19 cellular contexts compared by ENCODE assay signal in genomic region chr7:106563466-106564150, GRCh38.
A peak's percentile ranks its signal among the peaks of the same experiment; 100 is the strongest.
DNase-seq lines count a peak whose midpoint lies in the region; ATAC-seq, FAIRE-seq and TF ChIP-seq lines count a peak whose summit lies in the region.
"Had no signal": no experiment of that assay in that cellular context is flagged by ENCODE, and none has a peak within 500 bp of the region (broad histone marks: within the 10 kb centered on the region; RNA-seq: fewer than 3 reads in every experiment).

No MANE protein-coding gene starts in this region.

- H3K4me3 ChIP-seq in IMR-90 (ENCODE audit: insufficient read depth, low read depth, low read length), result no peak overlapping the region
- no peak overlapping the region for H3K4me3 ChIP-seq in K562
- no peak overlapping the region for H3K4me3 ChIP-seq in mesenchymal stem cell (ENCODE audit: insufficient read depth in 1 of 2, low read depth in 1 of 2, low read length in 2 of 2)
- H3K4me3 ChIP-seq in H7 (ENCODE audit: insufficient read depth, low read depth, low read length), result no peak overlapping the region
- H3K4me3 ChIP-seq: body of pancreas, esophagus muscularis mucosa, sigmoid colon had no signal

- peaks cover 6 to 10% of the 10 kb centered on the region in 2 donors for H3K36me3 Mint-ChIP-seq in activated naive CD4-positive, alpha-beta T cell treated with anti-CD3 and anti-CD28 coated beads, Interleukin-2, amount 50 U/mL, for 72 hours

- POLR2A ChIA-PET in IMR-90 (lab: Charles Lee; ENCODE audit: unreplicated experiment), result no interaction called here
- POLR2A ChIA-PET in K562 (lab: Yijun Ruan, JAX), result interaction anchor here (0.6 to 1.1 kb wide), 4 partner anchors 7 to 89 kb away, joined by 3 to 6 read pairs (median 4); no protein-coding TSS in a partner anchor

- TF ChIP-seq EP300 in K562 (IDR thresholded peaks at IDR 0.05; ENCODE audit: low read length), result no peak

- no peak overlapping the region for H2BK12ac ChIP-seq in mesenchymal stem cell (ENCODE audit: low read length in 2 of 2)

- FAIRE-seq in K562 (lab: Jason Lieb, UNC), result no peak
- FAIRE-seq: GM19239 had no signal

- no peak overlapping the region for H4K5ac ChIP-seq in IMR-90 (ENCODE audit: low read depth, low read length)

- TF ChIP-seq POLR2A in IMR-90 (IDR thresholded peaks at IDR 0.05; ENCODE audit: low read depth, low read length) (no peak), K562 (conservative IDR thresholded peaks at IDR 0.05) (no peak)

- H3K9me1 ChIP-seq in IMR-90 (ENCODE audit: insufficient read depth, low read length) (peaks cover 5% of the 10 kb centered on the region; the same call in 1 of the 2 replicates), K562 (ENCODE audit: control insufficient read depth, insufficient read depth, low read length) (peaks cover 3% of the 10 kb centered on the region)

- in situ Hi-C loops in IMR-90 (cut with MboI; ENCODE audit: low sequenced_read_pairs) (no loop called here), K562 (cut with MboI) (loop anchor here (10.0 kb wide), 1 partner anchor 91 kb away; no protein-coding TSS in a partner anchor)

- H3K14ac ChIP-seq in IMR-90 (replicated peaks; ENCODE audit: low read depth, low read length) (no peak overlapping the region), mesenchymal stem cell (ENCODE audit: low read length in 2 of 2) (no peak overlapping the region)

- no peak overlapping the region for H2AK9ac ChIP-seq in IMR-90 (replicated peaks; ENCODE audit: low read depth, low read length, poor library complexity)

- H3K27ac ChIP-seq in IMR-90 (ENCODE audit: insufficient read depth, low read length) (no peak overlapping the region), K562 (ENCODE audit: extremely low read depth, low read depth, low read length) (peak overlapping the region; percentile 7; the same call in 1 of the 3 replicates), mesenchymal stem cell (ENCODE audit: low read length, poor library complexity, severe bottlenecking) (no peak overlapping the region)
- H3K27ac ChIP-seq: body of pancreas, esophagus muscularis mucosa, sigmoid colon had no signal

- no peaks in the 10 kb centered on the region for H3K79me1 ChIP-seq in IMR-90 (ENCODE audit: low read depth in 1 of 2, low read length in 2 of 2)
- H3K79me1 ChIP-seq in mesenchymal stem cell (replicated peaks; ENCODE audit: low read length, poor library complexity, severe bottlenecking), result no peaks in the 10 kb centered on the region

- CTCF ChIA-PET in IMR-90 (lab: Yijun Ruan, JAX), result interaction anchor here (0.6 kb wide), 1 partner anchor 12 kb away, joined by 6 read pairs; no protein-coding TSS in a partner anchor
- CTCF ChIA-PET in K562 (lab: Yijun Ruan, JAX; ENCODE audit: low intra/inter-chr PET ratio), result no interaction called here

- ATAC-seq in IMR-90 (ENCODE audit: low read depth), result peak; percentile 62
- peak; percentile 40 for ATAC-seq in K562
- no peak for ATAC-seq in activated naive CD4-positive, alpha-beta T cell treated with anti-CD3 and anti-CD28 coated beads, Interleukin-2, amount 50 U/mL, for 72 hours
- no peak for ATAC-seq in GM18511 (IDR thresholded peaks at IDR 0.05; ENCODE audit: unreplicated experiment)
- ATAC-seq: body of pancreas, left colon had no signal

- dilution Hi-C loops in IMR-90 (cut with HindIII; ENCODE audit: low sequenced_read_pairs, unreplicated experiment), result no loop called here

- TF ChIP-seq RAD21 in IMR-90 (IDR thresholded peaks at IDR 0.05; ENCODE audit: low read length) (no peak), K562 (CRISPR knock-in tag; conservative IDR thresholded peaks at IDR 0.05 in 1 of 2, IDR thresholded peaks at IDR 0.05 in 1 of 2) (peak in 1 of 2 experiments; percentile 14; a peak in 1 of 4 replicates)

- H2AFZ ChIP-seq in IMR-90 (replicated peaks; ENCODE audit: low read length, poor library complexity) (no peak overlapping the region), K562 (ENCODE audit: low read depth, low read length) (peak overlapping the region; percentile 50), mesenchymal stem cell (ENCODE audit: low read depth, low read length) (no peak overlapping the region)

- no peak overlapping the region for H3K56ac ChIP-seq in IMR-90 (ENCODE audit: extremely low read depth, insufficient read depth, low read length)

- no peak overlapping the region for H3K4me2 ChIP-seq in IMR-90 (ENCODE audit: low read depth, low read length)
- no peak overlapping the region for H3K4me2 ChIP-seq in K562 (ENCODE audit: insufficient read depth, low read length)
- no peak overlapping the region for H3K4me2 ChIP-seq in mesenchymal stem cell (ENCODE audit: low read length, poor library complexity, severe bottlenecking)

- no peak overlapping the region for H3K18ac ChIP-seq in IMR-90 (ENCODE audit: low read depth, low read length)
- H3K18ac ChIP-seq in mesenchymal stem cell (ENCODE audit: low read depth in 1 of 2, low read length in 2 of 2), result no peak overlapping the region

- no peaks in the 10 kb centered on the region for H3K9me3 ChIP-seq in IMR-90 (ENCODE audit: control insufficient read depth, insufficient read depth, low read length)
- H3K9me3 ChIP-seq in K562 (replicated peaks; ENCODE audit: control insufficient read depth, insufficient read depth, low read depth, low read length), result peaks cover 13% of the 10 kb centered on the region
- no peaks in the 10 kb centered on the region for H3K9me3 ChIP-seq in mesenchymal stem cell (ENCODE audit: control insufficient read depth, low read length)
- H3K9me3 ChIP-seq: body of pancreas, esophagus muscularis mucosa, sigmoid colon had no signal

- H2AK5ac ChIP-seq in IMR-90 (ENCODE audit: low read depth, low read length), result peak overlapping the region; percentile 44; the same call in 1 of the 2 replicates
- H2AK5ac ChIP-seq in mesenchymal stem cell (ENCODE audit: low read length, severe bottlenecking), result no peak overlapping the region

- TF ChIP-seq CTCF in IMR-90 (conservative IDR thresholded peaks at IDR 0.05; ENCODE audit: low read depth, low read length), result no peak
- TF ChIP-seq CTCF in K562 (IDR thresholded peaks at IDR 0.05 in 2 of 3, conservative IDR thresholded peaks at IDR 0.05 in 1 of 3; ENCODE audit: insufficient read depth in 2 of 3, low read depth in 1 of 3, low read length in 3 of 3), result no peak

- intact Hi-C loops in IMR-90 (cut with micrococcal nuclease), result no loop called here
- intact Hi-C loops in K562 (cut with micrococcal nuclease), result loop anchor here (10.0 kb wide), 1 partner anchor 451 kb away; no protein-coding TSS in a partner anchor

- DNase-seq in NCI-H748 (lab: John Stamatoyannopoulos, UW; ENCODE audit: unreplicated experiment) (peak; percentile 27), NCI-H748 treated with DMSO at 0.1 percent for 48 hours (lab: John Stamatoyannopoulos, UW) (no peak), IMR-90 (peak; percentile 39), K562 (ENCODE audit: extremely low read depth in 1 of 4, low spot score in 3 of 4) (peak in 1 of 4 experiments; percentile 65), mesenchymal stem cell (peak; percentile 18), H7 (no peak)
- DNase-seq in activated naive CD4-positive, alpha-beta T cell treated with anti-CD3 and anti-CD28 coated beads, Interleukin-2, amount 50 U/mL, for 72 hours (ENCODE audit: low spot score in 2 of 2), result no peak
- DNase-seq: activated CD4-positive, alpha-beta T cell treated with anti-CD3 and anti-CD28 coated beads for 1 hour; activated CD8-positive, alpha-beta memory T cell treated with anti-CD3 and anti-CD28 coated beads, Interleukin-2, amount 50 U/mL, for 48 hours; MM.1S; occipital lobe; SIG-M5; sigmoid colon; stimulated activated CD4-positive, alpha-beta T cell treated with anti-CD3 and anti-CD28 coated beads, Interleukin-2, amount 100 ng/mL, for 24 hours had no signal

- no peak overlapping the region for H3K9ac ChIP-seq in IMR-90 (ENCODE audit: low read depth, low read length)
- 0 out of 4 replicates have a peak overlapping the region, but pooled peaks of 1 of the 2 experiments have one; percentile 1 for H3K9ac ChIP-seq in K562 (ENCODE audit: insufficient read depth in 1 of 2, low read depth in 2 of 2, low read length in 2 of 2)
- H3K9ac ChIP-seq in mesenchymal stem cell (ENCODE audit: low read length), result no peak overlapping the region

- no peak overlapping the region for H3K27ac Mint-ChIP-seq in activated naive CD4-positive, alpha-beta T cell treated with anti-CD3 and anti-CD28 coated beads, Interleukin-2, amount 50 U/mL, for 72 hours

- no peaks in the 10 kb centered on the region for H3K36me3 ChIP-seq in IMR-90 (ENCODE audit: control insufficient read depth, insufficient read depth, low read length)
- no peaks in the 10 kb centered on the region; the same call in 2 of the 3 replicates for H3K36me3 ChIP-seq in K562 (ENCODE audit: control insufficient read depth, insufficient read depth, low read length)
- no peaks in the 10 kb centered on the region for H3K36me3 ChIP-seq in mesenchymal stem cell (ENCODE audit: control insufficient read depth in 1 of 2, insufficient read depth in 2 of 2, low read depth in 1 of 2, low read length in 2 of 2)
- no peaks in the 10 kb centered on the region for H3K36me3 ChIP-seq in H7 (replicated peaks; ENCODE audit: control insufficient read depth, insufficient read depth, low read length)
- H3K36me3 ChIP-seq: esophagus muscularis mucosa, sigmoid colon had no signal

- H3K27me3 ChIP-seq in IMR-90 (ENCODE audit: control insufficient read depth, insufficient read depth, low read length) (no peaks in the 10 kb centered on the region), K562 (ENCODE audit: control insufficient read depth in 2 of 2, insufficient read depth in 2 of 2, low read length in 2 of 2) (no peaks in the 10 kb centered on the region), mesenchymal stem cell (ENCODE audit: control insufficient read depth in 1 of 2, insufficient read depth in 1 of 2, low read length in 2 of 2) (no peaks in the 10 kb centered on the region), H7 (ENCODE audit: control insufficient read depth, insufficient read depth, low read length) (no peaks in the 10 kb centered on the region; the same call in 1 of the 2 replicates)
- H3K27me3 ChIP-seq: body of pancreas, esophagus muscularis mucosa, sigmoid colon had no signal

- H4K91ac ChIP-seq in IMR-90 (ENCODE audit: insufficient read depth, low read depth, low read length) (no peak overlapping the region), mesenchymal stem cell (ENCODE audit: low read length) (no peak overlapping the region)

- H2BK20ac ChIP-seq in IMR-90 (ENCODE audit: low read depth, low read length), result peak overlapping the region; percentile 67; the same call in 1 of the 2 replicates

- peaks cover 4 to 21% of the 10 kb centered on the region in 2 donors for H3K9me3 Mint-ChIP-seq in activated naive CD4-positive, alpha-beta T cell treated with anti-CD3 and anti-CD28 coated beads, Interleukin-2, amount 50 U/mL, for 72 hours

- H3K23ac ChIP-seq in IMR-90 (ENCODE audit: low read depth, low read length) (no peak overlapping the region), mesenchymal stem cell (ENCODE audit: low read length in 2 of 2) (no peak overlapping the region)

- H2BK15ac ChIP-seq in IMR-90 (ENCODE audit: low read depth, low read length) (no peak overlapping the region), mesenchymal stem cell (ENCODE audit: low read depth, poor library complexity, severe bottlenecking) (no peak overlapping the region)

- 100% methylated on average over 1 of the region's 3 CpGs; no CpG with 5 or more reads in 1 of the 2 experiments for WGBS in IMR-90 (ENCODE audit: extremely low coverage in 2 of 2, insufficient read length in 1 of 2), 2 experiments
- WGBS in K562 (ENCODE audit: insufficient coverage, low coverage, missing lambda C conversion rate), result 32% methylated on average over 3 of the region's 3 CpGs
- 83% methylated on average over 3 of the region's 3 CpGs for WGBS in mesenchymal stem cell

- H3K4ac ChIP-seq in IMR-90 (ENCODE audit: low read depth, low read length) (no peak overlapping the region), mesenchymal stem cell (ENCODE audit: low read depth in 1 of 2, low read length in 2 of 2) (no peak overlapping the region)

- H4K8ac ChIP-seq in IMR-90 (ENCODE audit: low read depth in 2 of 2, low read length in 2 of 2) (no peak overlapping the region; a peak in 1 of 4 replicates), mesenchymal stem cell (ENCODE audit: low read length) (no peak overlapping the region)

- H2BK120ac ChIP-seq in IMR-90 (ENCODE audit: low read depth, low read length), result no peak overlapping the region
- H2BK120ac ChIP-seq in mesenchymal stem cell (ENCODE audit: low read depth, low read length), result no peak overlapping the region

- H4K20me1 ChIP-seq in IMR-90 (ENCODE audit: insufficient read depth, low read length), result no peaks in the 10 kb centered on the region
- no peaks in the 10 kb centered on the region for H4K20me1 ChIP-seq in K562 (replicated peaks; ENCODE audit: control insufficient read depth, insufficient read depth, low read length)

- H2BK5ac ChIP-seq in IMR-90 (ENCODE audit: low read depth, low read length, poor library complexity, severe bottlenecking), result no peak overlapping the region
- H2BK5ac ChIP-seq in mesenchymal stem cell (ENCODE audit: low read depth, low read length, poor library complexity, severe bottlenecking), result no peak overlapping the region

- BruUV-seq in IMR-90 (replicated peaks; lab: Mats Ljungman, UMichigan) (no TSS peak), K562 (replicated peaks; lab: Mats Ljungman, UMichigan) (no TSS peak)

- H3K4me1 ChIP-seq in IMR-90 (ENCODE audit: control insufficient read depth, insufficient read depth, low read length) (peaks cover 2% of the 10 kb centered on the region; the same call in 1 of the 2 replicates), K562 (replicated peaks in 1 of 2; ENCODE audit: control insufficient read depth in 2 of 2, insufficient read depth in 2 of 2, low read length in 2 of 2) (peaks cover 17 to 60% of the 10 kb centered on the region in 2 experiments), mesenchymal stem cell (ENCODE audit: control insufficient read depth, insufficient read depth, low read depth, low read length) (no peaks in the 10 kb centered on the region)

- H3K79me2 ChIP-seq in K562 (ENCODE audit: control insufficient read depth, insufficient read depth, low read length), result no peaks in the 10 kb centered on the region

Comparison
In these comparisons a context has a peak if more than half of its experiments do, and no peak if none do; other contexts are left out.
1. DNase-seq: peak in NCI-H748 (single experiment), IMR-90 (single experiment) and mesenchymal stem cell (single experiment); none in NCI-H748 treated with DMSO at 0.1 percent for 48 hours (single experiment), activated naive CD4-positive, alpha-beta T cell treated with anti-CD3 and anti-CD28 coated beads, Interleukin-2, amount 50 U/mL, for 72 hours (0 of 2) and H7 (single experiment).
2. ATAC-seq: peak in IMR-90 (single experiment) and K562 (single experiment); none in activated naive CD4-positive, alpha-beta T cell treated with anti-CD3 and anti-CD28 coated beads, Interleukin-2, amount 50 U/mL, for 72 hours (0 of 2) and GM18511 (single experiment).